In the genomic region with DNA sequence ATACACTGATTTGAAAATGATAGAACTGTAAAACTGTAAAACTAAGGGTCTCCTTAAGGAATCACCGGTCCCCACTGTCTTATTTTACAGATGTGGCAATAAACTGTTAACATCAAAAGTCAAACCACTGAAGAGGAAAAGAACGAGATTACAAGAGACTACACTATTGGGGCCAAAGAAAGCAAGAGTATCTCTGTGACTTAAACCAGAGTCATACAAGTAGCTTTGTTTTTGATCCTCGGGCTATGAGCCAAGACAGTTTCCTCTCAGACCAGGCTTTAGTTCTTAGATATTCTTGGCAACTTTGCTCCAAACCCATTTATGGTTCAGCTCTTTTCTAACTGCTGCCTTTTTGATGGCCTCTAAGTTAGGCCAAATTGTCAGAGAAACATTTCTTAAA, we compare ENCODE assay signal across 11 cellular contexts.
DNase-seq lines count a peak whose midpoint lies in the region; ATAC-seq and TF ChIP-seq lines count a peak whose summit lies in the region.
"Had no signal": no experiment of that assay in that cellular context is flagged by ENCODE, and none has a peak within 500 bp of the region (broad histone marks: within the 10 kb centered on the region; RNA-seq: fewer than 3 reads in every experiment).

No MANE protein-coding gene starts in this region.

- WGBS in SK-N-SH (ENCODE audit: low lambda C conversion rate), result 25% methylated on average over 3 of the region's 3 CpGs

- H3K79me2 ChIP-seq in SK-N-SH (ENCODE audit: insufficient read depth), result peaks cover 7% of the 10 kb centered on the region

- no peak for TF ChIP-seq CTCF in GM12865 (IDR thresholded peaks at IDR 0.05; ENCODE audit: insufficient read depth, low read depth, low read length, missing control alignments)
- no peak for TF ChIP-seq CTCF in SK-N-SH (IDR thresholded peaks at IDR 0.05)

- no peak overlapping the region for H2AFZ ChIP-seq in SK-N-SH (ENCODE audit: low read depth)

- H3K4me2 ChIP-seq in SK-N-SH, result peak overlapping the region; percentile 50; the same call in 1 of the 2 replicates

- H3K27ac ChIP-seq in SK-N-SH (ENCODE audit: low read depth in 2 of 2, low read length in 1 of 2), result peak overlapping the region; percentile 60 to 62; a peak in 3 of 4 replicates
- H3K27ac ChIP-seq: neutrophil had no signal

- no peaks in the 10 kb centered on the region for H3K9me3 ChIP-seq in SK-N-SH
- H3K9me3 ChIP-seq: neutrophil had no signal

- POLR2A ChIA-PET in SK-N-SH (lab: Yijun Ruan, JAX), result no interaction called here

- H3F3A ChIP-seq in SK-N-SH (replicated peaks; ENCODE audit: insufficient read depth), result peaks cover 21% of the 10 kb centered on the region

- no peak overlapping the region for H3K4me3 ChIP-seq in GM12865 (ENCODE audit: low read depth, low read length)
- H3K4me3 ChIP-seq in SK-N-SH (ENCODE audit: low read depth in 2 of 2, low read length in 1 of 2), result no peak overlapping the region

- H3K9ac ChIP-seq in SK-N-SH, result no peak overlapping the region; the same call in 1 of the 2 replicates

- no peaks in the 10 kb centered on the region for H3K9me2 ChIP-seq in SK-N-SH

- CTCF ChIA-PET in SK-N-SH (lab: Yijun Ruan, JAX), result no interaction called here

- DNase-seq in GM12865 (ENCODE audit: low read depth) (peak; percentile 27), SK-N-SH (no peak), foreskin melanocyte (peak; percentile 73), renal cortical epithelial cell (ENCODE audit: low read depth) (peak; percentile 78), germinal center (ENCODE audit: low spot score) (no peak), cortex of kidney (lab: John Stamatoyannopoulos, UW) (no peak)
- DNase-seq: activated B cell treated with CpG ODN at 0.5 μM for 24 hours, NCI-H2029 treated with DMSO at 0.1 percent for 48 hours had no signal

- ATAC-seq in GM21367 (IDR thresholded peaks at IDR 0.05; ENCODE audit: unreplicated experiment), result no peak
- ATAC-seq in HG02678 (IDR thresholded peaks at IDR 0.05; ENCODE audit: unreplicated experiment), result no peak

- H3K27me3 ChIP-seq in SK-N-SH (ENCODE audit: insufficient read depth), result no peaks in the 10 kb centered on the region

- no peaks in the 10 kb centered on the region for H3K36me3 ChIP-seq in SK-N-SH (replicated peaks in 1 of 2; ENCODE audit: control insufficient read depth in 1 of 2, insufficient read depth in 2 of 2, low read length in 1 of 2)
- H3K36me3 ChIP-seq: neutrophil had no signal

- TF ChIP-seq RAD21 in SK-N-SH (IDR thresholded peaks at IDR 0.05; ENCODE audit: low read length), result no peak

- peaks cover 4 to 23% of the 10 kb centered on the region in 2 experiments for H3K4me1 ChIP-seq in SK-N-SH (ENCODE audit: control insufficient read depth in 1 of 2, insufficient read depth in 2 of 2, low read depth in 1 of 2, low read length in 1 of 2)

- no peaks in the 10 kb centered on the region; the same call in 1 of the 2 replicates for H4K20me1 ChIP-seq in SK-N-SH (ENCODE audit: insufficient read depth)

- peak in 1 of 2 experiments; percentile 56; a peak in 1 of 4 replicates for TF ChIP-seq EP300 in SK-N-SH (IDR thresholded peaks at IDR 0.05; ENCODE audit: borderline replicate concordance in 1 of 2, low read depth in 1 of 2, low read length in 1 of 2)

TF ChIP-seq in SK-N-SH, 30 proteins besides CTCF, POLR2A, EP300 and RAD21 (continues in another document):
- TF ChIP-seq EZH2phosphoT487 (IDR thresholded peaks at IDR 0.05; ENCODE audit: borderline replicate concordance, low read depth) (no peak), MXI1 (IDR thresholded peaks at IDR 0.05; ENCODE audit: low read depth, low read length) (no peak), GATA2 (CRISPR knock-in tag; IDR thresholded peaks at IDR 0.05) (no peak), CHD2 (IDR thresholded peaks at IDR 0.05; ENCODE audit: low read length, partially characterized antibody) (no peak), TCF12 (IDR thresholded peaks at IDR 0.05) (peak; percentile 87), ELF1 (IDR thresholded peaks at IDR 0.05) (no peak), RFX5 (IDR thresholded peaks at IDR 0.05; ENCODE audit: low read length) (no peak), NFIC (IDR thresholded peaks at IDR 0.05; ENCODE audit: borderline replicate concordance) (peak; percentile 91), FOXJ3 (CRISPR knock-in tag; IDR thresholded peaks at IDR 0.05) (no peak), NRF1 (IDR thresholded peaks at IDR 0.05; ENCODE audit: low read depth, low read length) (no peak), USF2 (IDR thresholded peaks at IDR 0.05; ENCODE audit: borderline replicate concordance, low read depth, low read length) (no peak), SMC3 (IDR thresholded peaks at IDR 0.05; ENCODE audit: low read depth, low read length) (no peak), TAF1 (IDR thresholded peaks at IDR 0.05; ENCODE audit: borderline replicate concordance, low read depth, low read length) (no peak), MAX (IDR thresholded peaks at IDR 0.05; ENCODE audit: low read depth) (no peak), REST (IDR thresholded peaks at IDR 0.05; ENCODE audit: low read depth, low read length) (no peak), YY1 (IDR thresholded peaks at IDR 0.05; ENCODE audit: low read depth) (no peak), IRF3 (IDR thresholded peaks at IDR 0.05; ENCODE audit: low read depth, low read length) (no peak)
- TF ChIP-seq, protein P1, sequence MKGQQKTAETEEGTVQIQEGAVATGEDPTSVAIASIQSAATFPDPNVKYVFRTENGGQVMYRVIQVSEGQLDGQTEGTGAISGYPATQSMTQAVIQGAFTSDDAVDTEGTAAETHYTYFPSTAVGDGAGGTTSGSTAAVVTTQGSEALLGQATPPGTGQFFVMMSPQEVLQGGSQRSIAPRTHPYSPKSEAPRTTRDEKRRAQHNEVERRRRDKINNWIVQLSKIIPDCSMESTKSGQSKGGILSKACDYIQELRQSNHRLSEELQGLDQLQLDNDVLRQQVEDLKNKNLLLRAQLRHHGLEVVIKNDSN (IDR thresholded peaks at IDR 0.05; ENCODE audit: borderline replicate concordance, low read depth), result no peak
- TF ChIP-seq, protein P2, sequence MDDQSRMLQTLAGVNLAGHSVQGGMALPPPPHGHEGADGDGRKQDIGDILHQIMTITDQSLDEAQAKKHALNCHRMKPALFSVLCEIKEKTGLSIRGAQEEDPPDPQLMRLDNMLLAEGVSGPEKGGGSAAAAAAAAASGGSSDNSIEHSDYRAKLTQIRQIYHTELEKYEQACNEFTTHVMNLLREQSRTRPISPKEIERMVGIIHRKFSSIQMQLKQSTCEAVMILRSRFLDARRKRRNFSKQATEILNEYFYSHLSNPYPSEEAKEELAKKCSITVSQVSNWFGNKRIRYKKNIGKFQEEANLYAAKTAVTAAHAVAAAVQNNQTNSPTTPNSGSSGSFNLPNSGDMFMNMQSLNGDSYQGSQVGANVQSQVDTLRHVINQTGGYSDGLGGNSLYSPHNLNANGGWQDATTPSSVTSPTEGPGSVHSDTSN (IDR thresholded peaks at IDR 0.05), result peak; percentile 65

Comparison
In these comparisons a context has a peak if more than half of its experiments do, and no peak if none do; other contexts are left out.
1. DNase-seq: peak in GM12865 (single experiment), foreskin melanocyte (single experiment) and renal cortical epithelial cell (single experiment); none in SK-N-SH (single experiment), germinal center (single experiment) and cortex of kidney (single experiment).